Comparison of ENCODE assay signal across 34 cellular contexts in genomic region chrX:150846130-150846529, GRCh38.
"Had no signal": no experiment of that assay in that cellular context is flagged by ENCODE, and none has a peak within 500 bp of the region (broad histone marks: within the 10 kb centered on the region; RNA-seq: fewer than 3 reads in every experiment).

No MANE protein-coding gene starts in this region.

- H3K27ac ChIP-seq: ascending aorta, breast epithelium, cardiac muscle cell, colonic mucosa, heart left ventricle had no signal

- H3K4me1 ChIP-seq: ascending aorta, breast epithelium, colonic mucosa had no signal

- DNase-seq: activated CD4-positive, alpha-beta memory T cell treated with anti-CD3 and anti-CD28 coated beads for 36 hours; activated CD4-positive, alpha-beta T cell treated with anti-CD3 and anti-CD28 coated beads for 36 hours; activated CD4-positive, alpha-beta T cell treated with anti-CD3 and anti-CD28 coated beads, Interleukin-2, amount 10 ng/mL, durations not matched to agents 24 days and 14 days; activated CD4-positive, CD25-positive, alpha-beta regulatory T cell; activated CD4-positive, CD25-positive, alpha-beta regulatory T cell treated with anti-CD3 and anti-CD28 coated beads, Interleukin-2, amount 50 U/mL, for 72 hours; activated CD8-positive, alpha-beta memory T cell treated with anti-CD3 and anti-CD28 coated beads, Interleukin-2, amount 10 ng/mL, durations not matched to agents 7 days and 5 days; activated CD8-positive, alpha-beta memory T cell treated with anti-CD3 and anti-CD28 coated beads, Interleukin-2, amount 50 U/mL, for 4 hours; activated CD8-positive, alpha-beta T cell treated with anti-CD3 and anti-CD28 coated beads, Interleukin-2, amount 10 ng/mL, durations not matched to agents 7 days and 5 days; activated effector memory CD4-positive, alpha-beta T cell treated with anti-CD3 and anti-CD28 coated beads, Interleukin-2, amount 50 U/mL, for 16 hours; activated naive CD4-positive, alpha-beta T cell treated with anti-CD3 and anti-CD28 coated beads for 36 hours; activated naive CD8-positive, alpha-beta T cell treated with anti-CD3 and anti-CD28 coated beads, Interleukin-2, amount 10 ng/mL, durations not matched to agents 7 days and 5 days; activated T-cell treated with anti-CD3 and anti-CD28 coated beads, Interleukin-2, amount 50 U/mL, for 1 hour; activated T-cell treated with anti-CD3 and anti-CD28 coated beads, Interleukin-2, amount 50 U/mL, for 48 hours; central memory CD4-positive, alpha-beta T cell; cerebellar nuclear complex; colonic mucosa; effector CD8-positive, alpha-beta T cell; foreskin fibroblast; glutamatergic neuron; heart left ventricle; T-cell; T-helper 9 cell had no signal

- H3K27me3 ChIP-seq: ascending aorta, cardiac muscle cell, colonic mucosa had no signal

- FAIRE-seq: endometrium, endothelial cell of umbilical vein, frontal cortex had no signal

- ATAC-seq: activated CD4-positive, alpha-beta T cell treated with anti-CD3 and anti-CD28 coated beads for 36 hours; activated CD8-positive, alpha-beta memory T cell treated with anti-CD3 and anti-CD28 coated beads, Interleukin-2, amount 10 ng/mL, durations not matched to agents 7 days and 5 days; activated CD8-positive, alpha-beta T cell treated with anti-CD3 and anti-CD28 coated beads, Interleukin-2, amount 10 ng/mL, durations not matched to agents 7 days and 5 days; esophagus mucosa; heart left ventricle; T-cell had no signal

- H3K36me3 Mint-ChIP-seq: activated CD4-positive, alpha-beta memory T cell treated with anti-CD3 and anti-CD28 coated beads for 36 hours; brain had no signal

- H3K4me3 Mint-ChIP-seq: activated CD4-positive, alpha-beta memory T cell treated with anti-CD3 and anti-CD28 coated beads for 36 hours; activated CD4-positive, alpha-beta T cell treated with anti-CD3 and anti-CD28 coated beads for 36 hours; activated CD4-positive, alpha-beta T cell treated with anti-CD3 and anti-CD28 coated beads, Interleukin-2, amount 10 ng/mL, durations not matched to agents 24 days and 14 days; activated CD8-positive, alpha-beta memory T cell treated with anti-CD3 and anti-CD28 coated beads, Interleukin-2, amount 10 ng/mL, durations not matched to agents 7 days and 5 days; activated CD8-positive, alpha-beta T cell treated with anti-CD3 and anti-CD28 coated beads, Interleukin-2, amount 10 ng/mL, durations not matched to agents 7 days and 5 days; activated naive CD4-positive, alpha-beta T cell treated with anti-CD3 and anti-CD28 coated beads for 36 hours; activated naive CD4-positive, alpha-beta T cell treated with anti-CD3 and anti-CD28 coated beads, Interleukin-2, amount 50 U/mL, for 24 hours; activated naive CD8-positive, alpha-beta T cell treated with anti-CD3 and anti-CD28 coated beads, Interleukin-2, amount 10 ng/mL, durations not matched to agents 7 days and 5 days; activated T-helper 1 cell treated with anti-CD3 and anti-CD28 coated beads, Interleukin-12 subunit alpha, Interleukin-12 subunit beta, Interleukin-2, Interleukin-4 antibody, amounts not matched to agents 30 ng/mL and 10 ng/mL and 1 ng/mL, durations not matched to agents 14 hours and 24 hours and 36 hours; brain; T-cell; T-helper 1 cell treated with Interleukin-12 subunit alpha and Interleukin-12 subunit beta and Interleukin-4 antibody, amounts not matched to agents 30 μg/mL and 1 μg/mL, for 36 hours had no signal

- H3K27me3 Mint-ChIP-seq: activated CD4-positive, alpha-beta memory T cell treated with anti-CD3 and anti-CD28 coated beads for 36 hours; activated CD4-positive, alpha-beta T cell treated with anti-CD3 and anti-CD28 coated beads for 36 hours; activated CD4-positive, alpha-beta T cell treated with anti-CD3 and anti-CD28 coated beads, Interleukin-2, amount 10 ng/mL, durations not matched to agents 24 days and 14 days; activated CD8-positive, alpha-beta memory T cell treated with anti-CD3 and anti-CD28 coated beads, Interleukin-2, amount 10 ng/mL, durations not matched to agents 7 days and 5 days; activated naive CD4-positive, alpha-beta T cell treated with anti-CD3 and anti-CD28 coated beads, Interleukin-2, amount 50 U/mL, for 24 hours; activated naive CD8-positive, alpha-beta T cell treated with anti-CD3 and anti-CD28 coated beads, Interleukin-2, amount 10 ng/mL, durations not matched to agents 7 days and 5 days; brain; T-cell had no signal

- H3K9me3 ChIP-seq: ascending aorta, breast epithelium, colonic mucosa, heart left ventricle had no signal

- H3K27ac Mint-ChIP-seq: activated CD4-positive, alpha-beta memory T cell treated with anti-CD3 and anti-CD28 coated beads for 36 hours; activated CD4-positive, alpha-beta T cell treated with anti-CD3 and anti-CD28 coated beads for 36 hours; activated CD4-positive, alpha-beta T cell treated with anti-CD3 and anti-CD28 coated beads, Interleukin-2, amount 10 ng/mL, durations not matched to agents 24 days and 14 days; activated CD8-positive, alpha-beta memory T cell treated with anti-CD3 and anti-CD28 coated beads, Interleukin-2, amount 10 ng/mL, durations not matched to agents 7 days and 5 days; activated CD8-positive, alpha-beta T cell treated with anti-CD3 and anti-CD28 coated beads, Interleukin-2, amount 10 ng/mL, durations not matched to agents 7 days and 5 days; activated naive CD4-positive, alpha-beta T cell treated with anti-CD3 and anti-CD28 coated beads for 36 hours; activated naive CD4-positive, alpha-beta T cell treated with anti-CD3 and anti-CD28 coated beads, Interleukin-2, amount 50 U/mL, for 24 hours; activated naive CD8-positive, alpha-beta T cell treated with anti-CD3 and anti-CD28 coated beads, Interleukin-2, amount 10 ng/mL, durations not matched to agents 7 days and 5 days; activated T-helper 1 cell treated with anti-CD3 and anti-CD28 coated beads, Interleukin-12 subunit alpha, Interleukin-12 subunit beta, Interleukin-2, Interleukin-4 antibody, amounts not matched to agents 30 ng/mL and 10 ng/mL and 1 ng/mL, durations not matched to agents 14 hours and 24 hours and 36 hours; activated T-helper 2 cell treated with anti-CD3 and anti-CD28 coated beads, Interferon-gamma antibody, Interleukin-2, Interleukin-4, amounts not matched to agents 10 μg/mL and 5 μg/mL and 100 μg/mL, durations not matched to agents 14 hours and 24 hours and 36 hours; brain; T-cell; T-helper 1 cell treated with Interleukin-12 subunit alpha and Interleukin-12 subunit beta and Interleukin-4 antibody, amounts not matched to agents 30 μg/mL and 1 μg/mL, for 36 hours had no signal

- H3K36me3 ChIP-seq: ascending aorta, breast epithelium, cardiac muscle cell, colonic mucosa, heart left ventricle had no signal

- H3K9me3 Mint-ChIP-seq: activated CD4-positive, alpha-beta memory T cell treated with anti-CD3 and anti-CD28 coated beads for 36 hours; activated CD4-positive, alpha-beta T cell treated with anti-CD3 and anti-CD28 coated beads, Interleukin-2, amount 10 ng/mL, durations not matched to agents 24 days and 14 days; activated naive CD4-positive, alpha-beta T cell treated with anti-CD3 and anti-CD28 coated beads for 36 hours; activated naive CD4-positive, alpha-beta T cell treated with anti-CD3 and anti-CD28 coated beads, Interleukin-2, amount 50 U/mL, for 24 hours; activated naive CD8-positive, alpha-beta T cell treated with anti-CD3 and anti-CD28 coated beads, Interleukin-2, amount 10 ng/mL, durations not matched to agents 7 days and 5 days; activated T-helper 1 cell treated with anti-CD3 and anti-CD28 coated beads, Interleukin-12 subunit alpha, Interleukin-12 subunit beta, Interleukin-2, Interleukin-4 antibody, amounts not matched to agents 30 ng/mL and 10 ng/mL and 1 ng/mL, durations not matched to agents 14 hours and 24 hours and 36 hours; activated T-helper 2 cell treated with anti-CD3 and anti-CD28 coated beads, Interferon-gamma antibody, Interleukin-2, Interleukin-4, amounts not matched to agents 10 μg/mL and 5 μg/mL and 100 μg/mL, durations not matched to agents 14 hours and 24 hours and 36 hours; T-cell; T-helper 1 cell treated with Interleukin-12 subunit alpha and Interleukin-12 subunit beta and Interleukin-4 antibody, amounts not matched to agents 30 μg/mL and 1 μg/mL, for 36 hours had no signal

- H3K4me3 ChIP-seq: ascending aorta, breast epithelium, cardiac muscle cell, colonic mucosa, heart left ventricle had no signal
